14 cellular contexts compared by ENCODE assay signal in genomic region chr2:42051168-42052125, GRCh38. TPM values are rescaled to one million over a fixed set of nuclear protein-coding genes. Genes with fewer than 3 reads are reported as not detected.
A peak's percentile ranks its signal among the peaks of the same experiment; 100 is the strongest.
DNase-seq lines count a peak whose midpoint lies in the region; ATAC-seq and TF ChIP-seq lines count a peak whose summit lies in the region.
"Had no signal": no experiment of that assay in that cellular context is flagged by ENCODE, and none has a peak within 500 bp of the region (broad histone marks: within the 10 kb centered on the region; RNA-seq: fewer than 3 reads in every experiment).

No MANE protein-coding gene starts in this region.

- peak overlapping the region; percentile 82 for H3K9ac ChIP-seq in neuronal stem cell (ENCODE audit: low read depth, low read length, poor library complexity)

- H3K27me3 Mint-ChIP-seq in stimulated activated naive CD8-positive, alpha-beta T cell treated with anti-CD3 and anti-CD28 coated beads, Interleukin-15, amount 100 ng/mL, for 72 hours, result peaks cover 59% of the 10 kb centered on the region

- H3K4me1 Mint-ChIP-seq in stimulated activated naive CD8-positive, alpha-beta T cell treated with anti-CD3 and anti-CD28 coated beads, Interleukin-15, amount 100 ng/mL, for 72 hours, result peaks cover 6% of the 10 kb centered on the region

- H3K4me3 ChIP-seq in left ventricle myocardium inferior, result peak overlapping the region; percentile 87
- peak overlapping the region; percentile 99 for H3K4me3 ChIP-seq in fibroblast of villous mesenchyme (ENCODE audit: low read depth, low read length)
- H3K4me3 ChIP-seq in neuronal stem cell (ENCODE audit: low read length in 2 of 2), result peak overlapping the region in 1 of 2 donors; percentile 10
- peak overlapping the region; percentile 68 to 88 for H3K4me3 ChIP-seq in vagina

- peak overlapping the region; percentile 32 for H2BK15ac ChIP-seq in neuronal stem cell (ENCODE audit: low read length)

- H3K4me2 ChIP-seq in neuronal stem cell (ENCODE audit: insufficient read depth, low read length, poor library complexity, severe bottlenecking), result peak overlapping the region; percentile 91

- TF ChIP-seq POLR2A in vagina (IDR thresholded peaks at IDR 0.05), result no peak

- intact Hi-C loops in left ventricle myocardium inferior (cut with micrococcal nuclease), result no loop called here
- intact Hi-C loops in Right ventricle myocardium superior (cut with DNase I), result loop anchor here (10.0 kb wide), 1 partner anchor 117 kb away; no protein-coding TSS in a partner anchor
- intact Hi-C loops in vagina (cut with DNase I), result no loop called here

- H3K14ac ChIP-seq in neuronal stem cell (ENCODE audit: low read length), result peak overlapping the region; percentile 25

- peaks cover 91% of the 10 kb centered on the region for H3K4me1 ChIP-seq in left ventricle myocardium inferior
- H3K4me1 ChIP-seq in neuronal stem cell (ENCODE audit: control insufficient read depth in 2 of 2, insufficient read depth in 1 of 2, low read depth in 1 of 2, low read length in 2 of 2), result peaks cover 41 to 63% of the 10 kb centered on the region in 2 donors
- peaks cover 68% of the 10 kb centered on the region for H3K4me1 ChIP-seq in vagina

- no peaks in the 10 kb centered on the region for H3K27me3 ChIP-seq in left ventricle myocardium inferior (ENCODE audit: low read depth)
- H3K27me3 ChIP-seq in neuronal stem cell (ENCODE audit: control insufficient read depth in 3 of 3, insufficient read depth in 3 of 3, low read depth in 1 of 3, low read length in 3 of 3), result no peaks in the 10 kb centered on the region
- H3K27me3 ChIP-seq in vagina, result no peaks in the 10 kb centered on the region

- H4K91ac ChIP-seq in neuronal stem cell (ENCODE audit: low read depth, low read length, poor library complexity), result no peak overlapping the region

- H2BK12ac ChIP-seq in neuronal stem cell (ENCODE audit: low read length), result peak overlapping the region; percentile 64

- H3K18ac ChIP-seq in neuronal stem cell (ENCODE audit: low read length), result peak overlapping the region; percentile 84

- peak overlapping the region; percentile 44 for H2BK5ac ChIP-seq in neuronal stem cell (ENCODE audit: low read length)

- peak overlapping the region; percentile 48 for H2BK120ac ChIP-seq in neuronal stem cell (ENCODE audit: low read depth, low read length)

- H3K79me1 ChIP-seq in neuronal stem cell (ENCODE audit: low read depth, low read length), result peaks cover 7% of the 10 kb centered on the region

- H3K36me3 ChIP-seq in left ventricle myocardium inferior, result peaks cover 26% of the 10 kb centered on the region
- peaks cover 30 to 39% of the 10 kb centered on the region in 2 donors for H3K36me3 ChIP-seq in neuronal stem cell (replicated peaks in 1 of 2; ENCODE audit: control insufficient read depth in 2 of 2, insufficient read depth in 2 of 2, low read length in 2 of 2)
- no peaks in the 10 kb centered on the region for H3K36me3 ChIP-seq in vagina

- H2AFZ ChIP-seq in neuronal stem cell (ENCODE audit: low read length), result no peak overlapping the region

- no peak overlapping the region for H3K4ac ChIP-seq in neuronal stem cell (ENCODE audit: low read length)

- no peak overlapping the region for H3K27ac Mint-ChIP-seq in stimulated activated naive CD8-positive, alpha-beta T cell treated with anti-CD3 and anti-CD28 coated beads, Interleukin-15, amount 100 ng/mL, for 72 hours

- H3K9me3 ChIP-seq in left ventricle myocardium inferior (replicated peaks) (no peaks in the 10 kb centered on the region), neuronal stem cell (replicated peaks in 1 of 2; ENCODE audit: control insufficient read depth in 2 of 2, insufficient read depth in 1 of 2, low read depth in 1 of 2, low read length in 2 of 2) (no peaks in the 10 kb centered on the region), vagina (no peaks in the 10 kb centered on the region)

- H3K4me3 Mint-ChIP-seq in stimulated activated naive CD8-positive, alpha-beta T cell treated with anti-CD3 and anti-CD28 coated beads, Interleukin-15, amount 100 ng/mL, for 72 hours, result no peak overlapping the region

- peak overlapping the region; percentile 63 for H2AK5ac ChIP-seq in neuronal stem cell (ENCODE audit: low read depth, low read length)

- no CpG with 5 or more reads among the region's 16 CpGs for WGBS in neuronal stem cell (ENCODE audit: extremely low coverage in 2 of 2, insufficient read length in 2 of 2, insufficient replicate concordance in 1 of 2), 2 donors

- H4K8ac ChIP-seq in neuronal stem cell (ENCODE audit: low read depth, low read length), result no peak overlapping the region

- peak overlapping the region; percentile 91 for H3K27ac ChIP-seq in left ventricle myocardium inferior (replicated peaks)
- peak overlapping the region; percentile 63 for H3K27ac ChIP-seq in neuronal stem cell (replicated peaks; ENCODE audit: low read length)
- peak overlapping the region; percentile 89 for H3K27ac ChIP-seq in vagina
- H3K27ac ChIP-seq: HL-60 had no signal

- ATAC-seq in Right ventricle myocardium superior (ENCODE audit: poor library complexity) (no peak), HG03159 (IDR thresholded peaks at IDR 0.05; ENCODE audit: unreplicated experiment) (no peak)
- no peak for ATAC-seq in stimulated activated naive CD8-positive, alpha-beta T cell treated with anti-CD3 and anti-CD28 coated beads, Interleukin-15, amount 100 ng/mL, for 72 hours
- ATAC-seq: activated CD4-positive, CD25-positive, alpha-beta regulatory T cell treated with anti-CD3 and anti-CD28 coated beads, Interleukin-2, amount 50 U/mL, for 24 hours had no signal

- H3K9me3 Mint-ChIP-seq in stimulated activated naive CD8-positive, alpha-beta T cell treated with anti-CD3 and anti-CD28 coated beads, Interleukin-15, amount 100 ng/mL, for 72 hours, result no peaks in the 10 kb centered on the region

- DNase-seq in left ventricle myocardium inferior (no peak), Right ventricle myocardium superior (no peak), fibroblast of villous mesenchyme (ENCODE audit: low read depth) (no peak), neuronal stem cell (ENCODE audit: low spot score) (no peak), vagina (ENCODE audit: extremely low spot score in 2 of 2) (no peak)
- no peak for DNase-seq in stimulated activated naive CD8-positive, alpha-beta T cell treated with anti-CD3 and anti-CD28 coated beads, Interleukin-15, amount 100 ng/mL, for 72 hours
- no peak for DNase-seq in activated effector memory CD4-positive, alpha-beta T cell treated with anti-CD3 and anti-CD28 coated beads, Interleukin-2, amount 50 U/mL, for 16 hours
- DNase-seq: activated gamma-delta T cell, midbrain, NCI-H524, SHP77 treated with DMSO at 0.1 percent for 48 hours had no signal

- H3K23ac ChIP-seq in neuronal stem cell (ENCODE audit: low read depth, low read length, poor library complexity), result peak overlapping the region; percentile 43

- TF ChIP-seq CTCF in left ventricle myocardium inferior (IDR thresholded peaks at IDR 0.05; ENCODE audit: borderline replicate concordance), result no peak
- no peak for TF ChIP-seq CTCF in fibroblast of villous mesenchyme (IDR thresholded peaks at IDR 0.05; ENCODE audit: insufficient read depth, low read depth, low read length)
- no peak for TF ChIP-seq CTCF in vagina (IDR thresholded peaks at IDR 0.05)

RNA-seq across cellular contexts. Expression of gene PKDCC, which starts 3.6 kb away (rescaled TPM):
- total RNA-seq in left ventricle myocardium inferior (88.7 TPM), Right ventricle myocardium superior (120 TPM), fibroblast of villous mesenchyme (8.2 and 31.2 TPM in 2 replicates), vagina (146 TPM)
- 93.5 TPM for polyA plus RNA-seq in neuronal stem cell (2013, experiment 1 of 2)
- 92.5 TPM for polyA plus RNA-seq in neuronal stem cell (2013, experiment 2 of 2)
